Comparison of ENCODE assay signal across 17 cellular contexts in genomic region chr10:132039371-132039770, GRCh38. TPM values are rescaled to one million over a fixed set of nuclear protein-coding genes. Genes with fewer than 3 reads are reported as not detected.
A peak's percentile ranks its signal among the peaks of the same experiment; 100 is the strongest.
DNase-seq lines count a peak whose midpoint lies in the region; ATAC-seq and TF ChIP-seq lines count a peak whose summit lies in the region.
"Had no signal": no experiment of that assay in that cellular context is flagged by ENCODE, and none has a peak within 500 bp of the region (broad histone marks: within the 10 kb centered on the region; RNA-seq: fewer than 3 reads in every experiment).

No MANE protein-coding gene starts in this region.

- no peak overlapping the region for H3K56ac ChIP-seq in IMR-90 (ENCODE audit: extremely low read depth, insufficient read depth, low read length)

- H3K4me3 ChIP-seq in IMR-90 (ENCODE audit: insufficient read depth, low read depth, low read length) (no peak overlapping the region), neural progenitor cell (no peak overlapping the region), osteoblast (ENCODE audit: insufficient read depth, low read length) (no peak overlapping the region)
- H3K4me3 ChIP-seq: A549; BLaER1 treated with 17β-estradiol and CSF1 and Interleukin-3, amounts not matched to agents 10 nM and 100 nM had no signal

- peak overlapping the region; percentile 42 for H2AK9ac ChIP-seq in IMR-90 (replicated peaks; ENCODE audit: low read depth, low read length, poor library complexity)

- H3K9me1 ChIP-seq in IMR-90 (ENCODE audit: insufficient read depth, low read length), result no peaks in the 10 kb centered on the region

- H2BK5ac ChIP-seq in IMR-90 (ENCODE audit: low read depth, low read length, poor library complexity, severe bottlenecking), result no peak overlapping the region

- H2AFZ ChIP-seq in IMR-90 (replicated peaks; ENCODE audit: low read length, poor library complexity) (no peak overlapping the region), neural progenitor cell (replicated peaks) (no peak overlapping the region), osteoblast (ENCODE audit: low read length) (no peak overlapping the region)

- no peaks in the 10 kb centered on the region for H3K36me3 Mint-ChIP-seq in neural progenitor cell
- H3K36me3 Mint-ChIP-seq: CD8-positive, alpha-beta T cell had no signal

- TF ChIP-seq RAD21 in IMR-90 (IDR thresholded peaks at IDR 0.05; ENCODE audit: low read length), result no peak

- H4K5ac ChIP-seq in IMR-90 (ENCODE audit: low read depth, low read length), result no peak overlapping the region

- H4K91ac ChIP-seq in IMR-90 (ENCODE audit: insufficient read depth, low read depth, low read length), result no peak overlapping the region

- H3K18ac ChIP-seq in IMR-90 (ENCODE audit: low read depth, low read length), result no peak overlapping the region

- H4K20me1 ChIP-seq in IMR-90 (ENCODE audit: insufficient read depth, low read length) (no peaks in the 10 kb centered on the region), neural progenitor cell (ENCODE audit: low read depth) (peaks cover 19% of the 10 kb centered on the region), osteoblast (ENCODE audit: insufficient read depth, low read length) (no peaks in the 10 kb centered on the region)

- in situ Hi-C loops in IMR-90 (cut with MboI; ENCODE audit: low sequenced_read_pairs), result no loop called here

- H3K9me3 Mint-ChIP-seq in neural progenitor cell, result peaks cover 2% of the 10 kb centered on the region
- H3K9me3 Mint-ChIP-seq: CD4-positive, alpha-beta T cell; CD8-positive, alpha-beta T cell had no signal

- BruUV-seq in IMR-90 (replicated peaks; lab: Mats Ljungman, UMichigan), result no TSS peak

- H3K9me3 ChIP-seq in IMR-90 (ENCODE audit: control insufficient read depth, insufficient read depth, low read length) (peaks cover 4% of the 10 kb centered on the region; the same call in 1 of the 2 replicates), neural progenitor cell (ENCODE audit: low read depth) (no peaks in the 10 kb centered on the region), osteoblast (ENCODE audit: low read depth, low read length) (no peaks in the 10 kb centered on the region)
- H3K9me3 ChIP-seq: A549; BLaER1 treated with 17β-estradiol and CSF1 and Interleukin-3, amounts not matched to agents 10 nM and 100 nM; Caco-2 had no signal

- dilution Hi-C loops in IMR-90 (cut with HindIII; ENCODE audit: low sequenced_read_pairs, unreplicated experiment), result no loop called here

- DNase-seq in IMR-90 (no peak), neural progenitor cell (ENCODE audit: low spot score) (no peak), osteoblast (ENCODE audit: insufficient read length, low spot score, missing footprints) (peak; percentile 58), ureter (ENCODE audit: low spot score) (no peak), omental fat pad (ENCODE audit: low spot score) (no peak)
- DNase-seq: AML-193; Caco-2; Calu3; CD4-positive, alpha-beta T cell; CD8-positive, alpha-beta T cell; DMS79 treated with DMSO at 0.1 percent for 48 hours; GF-D8 had no signal

- POLR2A ChIA-PET in IMR-90 (lab: Charles Lee; ENCODE audit: unreplicated experiment), result no interaction called here

- no peak for ATAC-seq in IMR-90 (ENCODE audit: low read depth)
- ATAC-seq in omental fat pad (ENCODE audit: low FRiP score), result no peak
- ATAC-seq: A549; CD8-positive, alpha-beta T cell had no signal

- H3K27me3 ChIP-seq in IMR-90 (ENCODE audit: control insufficient read depth, insufficient read depth, low read length) (peaks cover 67% of the 10 kb centered on the region), neural progenitor cell (peaks cover 53% of the 10 kb centered on the region), osteoblast (ENCODE audit: insufficient read depth, low read length) (peaks cover 46% of the 10 kb centered on the region)

- intact Hi-C loops in IMR-90 (cut with micrococcal nuclease), result no loop called here

- H3K4me1 Mint-ChIP-seq in neural progenitor cell, result peaks cover 26% of the 10 kb centered on the region

- H3K79me1 ChIP-seq in IMR-90 (ENCODE audit: low read depth in 1 of 2, low read length in 2 of 2), result no peaks in the 10 kb centered on the region

- H2BK120ac ChIP-seq in IMR-90 (ENCODE audit: low read depth, low read length), result no peak overlapping the region

- H3K36me3 ChIP-seq in IMR-90 (ENCODE audit: control insufficient read depth, insufficient read depth, low read length), result no peaks in the 10 kb centered on the region
- no peaks in the 10 kb centered on the region for H3K36me3 ChIP-seq in neural progenitor cell
- no peaks in the 10 kb centered on the region for H3K36me3 ChIP-seq in osteoblast (ENCODE audit: insufficient read depth, low read length)
- H3K36me3 ChIP-seq: BLaER1 treated with 17β-estradiol and CSF1 and Interleukin-3, amounts not matched to agents 10 nM and 100 nM had no signal

- H3K14ac ChIP-seq in IMR-90 (replicated peaks; ENCODE audit: low read depth, low read length), result no peak overlapping the region

- H2BK20ac ChIP-seq in IMR-90 (ENCODE audit: low read depth, low read length), result no peak overlapping the region

- H3K4ac ChIP-seq in IMR-90 (ENCODE audit: low read depth, low read length), result no peak overlapping the region

- H4K8ac ChIP-seq in IMR-90 (ENCODE audit: low read depth in 2 of 2, low read length in 2 of 2), result no peak overlapping the region

- peak overlapping the region; percentile 24 for H3K4me3 Mint-ChIP-seq in neural progenitor cell
- H3K4me3 Mint-ChIP-seq: B cell; CD4-positive, alpha-beta T cell; CD8-positive, alpha-beta T cell had no signal

- H2BK15ac ChIP-seq in IMR-90 (ENCODE audit: low read depth, low read length), result no peak overlapping the region

- H3K27ac ChIP-seq in IMR-90 (ENCODE audit: insufficient read depth, low read length) (no peak overlapping the region), neural progenitor cell (no peak overlapping the region), osteoblast (ENCODE audit: low read depth, low read length) (no peak overlapping the region)
- H3K27ac ChIP-seq: 22Rv1; A549; BLaER1 treated with 17β-estradiol and CSF1 and Interleukin-3, amounts not matched to agents 10 nM and 100 nM; C4-2B had no signal

- H3K27me3 Mint-ChIP-seq in neural progenitor cell (ENCODE audit: insufficient read depth, low read depth), result peaks cover 33% of the 10 kb centered on the region

- no peak overlapping the region for H2AK5ac ChIP-seq in IMR-90 (ENCODE audit: low read depth, low read length)

- no peak overlapping the region for H3K27ac Mint-ChIP-seq in neural progenitor cell
- H3K27ac Mint-ChIP-seq: B cell; CD4-positive, alpha-beta T cell; CD8-positive, alpha-beta T cell had no signal

- no CpG with 5 or more reads among the region's 8 CpGs for WGBS in IMR-90 (ENCODE audit: extremely low coverage in 2 of 2, insufficient read length in 1 of 2), 2 experiments

- H3K23ac ChIP-seq in IMR-90 (ENCODE audit: low read depth, low read length), result no peak overlapping the region

- CTCF ChIA-PET in IMR-90 (lab: Yijun Ruan, JAX), result interaction anchor here (1.0 kb wide), 1 partner anchor 16 kb away, joined by 4 read pairs; no protein-coding TSS in a partner anchor

- H3K9ac ChIP-seq in IMR-90 (ENCODE audit: low read depth, low read length), result no peak overlapping the region
- no peak overlapping the region for H3K9ac ChIP-seq in neural progenitor cell
- H3K9ac ChIP-seq: BLaER1 treated with 17β-estradiol and CSF1 and Interleukin-3, amounts not matched to agents 10 nM and 100 nM had no signal

- no peaks in the 10 kb centered on the region for H3K4me1 ChIP-seq in IMR-90 (ENCODE audit: control insufficient read depth, insufficient read depth, low read length)
- peaks cover 20% of the 10 kb centered on the region for H3K4me1 ChIP-seq in neural progenitor cell
- H3K4me1 ChIP-seq in osteoblast (ENCODE audit: insufficient read depth, low read length), result no peaks in the 10 kb centered on the region
- H3K4me1 ChIP-seq: Caco-2 had no signal

- H3F3A ChIP-seq in neural progenitor cell (ENCODE audit: low read depth), result peaks cover 16% of the 10 kb centered on the region

- H3K79me2 ChIP-seq in neural progenitor cell (ENCODE audit: low read depth) (no peaks in the 10 kb centered on the region), osteoblast (ENCODE audit: insufficient read depth, low read length) (no peaks in the 10 kb centered on the region)

- TF ChIP-seq POLR2A in IMR-90 (IDR thresholded peaks at IDR 0.05; ENCODE audit: low read depth, low read length), result no peak

- H3K4me2 ChIP-seq in IMR-90 (ENCODE audit: low read depth, low read length), result no peak overlapping the region
- no peak overlapping the region for H3K4me2 ChIP-seq in neural progenitor cell
- no peak overlapping the region for H3K4me2 ChIP-seq in osteoblast (ENCODE audit: insufficient read depth, low read length)
- H3K4me2 ChIP-seq: A549; BLaER1 treated with 17β-estradiol and CSF1 and Interleukin-3, amounts not matched to agents 10 nM and 100 nM had no signal

- TF ChIP-seq CTCF in IMR-90 (conservative IDR thresholded peaks at IDR 0.05; ENCODE audit: low read depth, low read length), result no peak
- no peak for TF ChIP-seq CTCF in neural progenitor cell (IDR thresholded peaks at IDR 0.05)
- TF ChIP-seq CTCF in osteoblast (IDR thresholded peaks at IDR 0.05; ENCODE audit: extremely low read depth, low read depth, low read length), result no peak
- TF ChIP-seq CTCF in omental fat pad (IDR thresholded peaks at IDR 0.05), result no peak

TF ChIP-seq in IMR-90, 13 proteins besides CTCF, POLR2A, EP300 and RAD21 (continues in another document):
- no peak for TF ChIP-seq NFE2L2 (IDR thresholded peaks at IDR 0.05; ENCODE audit: low read depth, low read length)
- TF ChIP-seq MXI1 (IDR thresholded peaks at IDR 0.05; ENCODE audit: borderline replicate concordance, low read depth, low read length), result no peak

RNA-seq across cellular contexts. Expression of gene JAKMIP3, which starts 26.4 kb away (rescaled TPM):
- total RNA-seq in IMR-90 (2012; rRNA removed) (under 0.01 TPM in 2 replicates), neural progenitor cell (ENCODE audit: low replicate concordance) (0.31 and 0.37 TPM in 2 replicates), osteoblast (0.29 and 0.36 TPM in 2 replicates), ureter (1.1 TPM), omental fat pad (under 1 TPM; 0.13 to 0.79 (median 0.37) TPM)
- 0.09 and 0.22 TPM in 2 replicates for polyA plus RNA-seq in IMR-90 (2012; rRNA removed)
- polyA plus RNA-seq in IMR-90 (2012; cell fraction: cytosol; rRNA removed), result 0.02 and 0.08 TPM in 2 replicates
- 0.97 and 2.2 TPM in 2 replicates for polyA plus RNA-seq in IMR-90 (2012; cell fraction: nucleus; rRNA removed; ENCODE audit: low replicate concordance)

RNA-seq across cellular contexts. Expression of gene BNIP3, which starts 57.6 kb away (rescaled TPM):
- total RNA-seq in IMR-90 (2012; rRNA removed) (134 and 252 TPM in 2 replicates), neural progenitor cell (ENCODE audit: low replicate concordance) (256 and 312 TPM in 2 replicates), osteoblast (53.0 and 112 TPM in 2 replicates), ureter (21.5 TPM), omental fat pad (100 to 1,000 TPM in 3 of 4 donors, 10 to 100 TPM in 1; 66.3 to 192 (median 149) TPM)
- polyA plus RNA-seq in IMR-90 (2012; rRNA removed), result 181 and 211 TPM in 2 replicates
- 221 and 286 TPM in 2 replicates for polyA plus RNA-seq in IMR-90 (2012; cell fraction: cytosol; rRNA removed)
- 248 and 274 TPM in 2 replicates for polyA plus RNA-seq in IMR-90 (2012; cell fraction: nucleus; rRNA removed; ENCODE audit: low replicate concordance)
